ENCODE assay signal across 1 cellular context in the genomic region with DNA sequence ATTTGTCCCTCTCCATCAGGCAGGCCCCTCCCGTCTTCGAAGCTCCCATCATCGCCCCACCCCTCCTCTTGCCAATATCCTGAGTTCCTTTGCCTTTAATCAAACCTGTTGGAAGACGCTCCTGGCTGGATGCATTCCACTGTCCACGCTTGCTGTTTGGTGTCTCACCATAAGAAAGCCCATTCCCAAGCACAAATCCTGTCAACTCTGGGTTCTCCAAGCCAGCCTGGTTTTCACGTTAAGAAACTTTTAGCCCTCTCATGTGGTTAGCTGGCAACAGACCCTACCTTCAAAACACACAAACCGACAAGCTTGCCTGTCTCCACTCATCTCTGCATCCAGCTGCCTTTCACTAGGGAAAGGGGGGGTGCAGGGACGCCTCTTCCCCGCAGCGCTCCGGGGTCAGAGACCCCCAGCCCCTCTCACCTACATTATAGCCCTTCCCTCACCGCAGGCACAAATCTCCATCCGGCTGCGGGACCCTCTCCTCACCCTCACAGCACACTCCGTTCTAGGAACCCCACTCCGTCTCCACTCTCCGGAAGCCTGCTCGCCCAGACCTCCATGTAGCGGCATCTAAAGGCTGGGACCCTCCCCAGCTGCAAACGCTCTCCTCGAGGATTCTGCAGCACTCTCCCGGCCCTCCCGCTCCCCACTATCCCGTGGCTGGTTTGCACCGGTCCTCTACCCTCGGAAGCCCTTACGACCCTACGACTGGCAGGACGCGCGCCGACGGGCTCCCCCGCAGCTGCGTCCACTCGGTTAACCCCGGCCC.
TF ChIP-seq lines count a peak whose summit lies in the region.

No MANE protein-coding gene starts in this region.

TF ChIP-seq in GM23338, 12 proteins besides CTCF, POLR2A, EP300 and RAD21 (continued from another document):
- TF ChIP-seq, protein P1, sequence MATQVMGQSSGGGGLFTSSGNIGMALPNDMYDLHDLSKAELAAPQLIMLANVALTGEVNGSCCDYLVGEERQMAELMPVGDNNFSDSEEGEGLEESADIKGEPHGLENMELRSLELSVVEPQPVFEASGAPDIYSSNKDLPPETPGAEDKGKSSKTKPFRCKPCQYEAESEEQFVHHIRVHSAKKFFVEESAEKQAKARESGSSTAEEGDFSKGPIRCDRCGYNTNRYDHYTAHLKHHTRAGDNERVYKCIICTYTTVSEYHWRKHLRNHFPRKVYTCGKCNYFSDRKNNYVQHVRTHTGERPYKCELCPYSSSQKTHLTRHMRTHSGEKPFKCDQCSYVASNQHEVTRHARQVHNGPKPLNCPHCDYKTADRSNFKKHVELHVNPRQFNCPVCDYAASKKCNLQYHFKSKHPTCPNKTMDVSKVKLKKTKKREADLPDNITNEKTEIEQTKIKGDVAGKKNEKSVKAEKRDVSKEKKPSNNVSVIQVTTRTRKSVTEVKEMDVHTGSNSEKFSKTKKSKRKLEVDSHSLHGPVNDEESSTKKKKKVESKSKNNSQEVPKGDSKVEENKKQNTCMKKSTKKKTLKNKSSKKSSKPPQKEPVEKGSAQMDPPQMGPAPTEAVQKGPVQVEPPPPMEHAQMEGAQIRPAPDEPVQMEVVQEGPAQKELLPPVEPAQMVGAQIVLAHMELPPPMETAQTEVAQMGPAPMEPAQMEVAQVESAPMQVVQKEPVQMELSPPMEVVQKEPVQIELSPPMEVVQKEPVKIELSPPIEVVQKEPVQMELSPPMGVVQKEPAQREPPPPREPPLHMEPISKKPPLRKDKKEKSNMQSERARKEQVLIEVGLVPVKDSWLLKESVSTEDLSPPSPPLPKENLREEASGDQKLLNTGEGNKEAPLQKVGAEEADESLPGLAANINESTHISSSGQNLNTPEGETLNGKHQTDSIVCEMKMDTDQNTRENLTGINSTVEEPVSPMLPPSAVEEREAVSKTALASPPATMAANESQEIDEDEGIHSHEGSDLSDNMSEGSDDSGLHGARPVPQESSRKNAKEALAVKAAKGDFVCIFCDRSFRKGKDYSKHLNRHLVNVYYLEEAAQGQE (IDR thresholded peaks at IDR 0.05; ENCODE audit: unreplicated experiment) = no peak
- no peak for TF ChIP-seq STAT1 (IDR thresholded peaks at IDR 0.05; ENCODE audit: unreplicated experiment)
